19 cellular contexts compared by ENCODE assay signal in genomic region chr5:179319123-179319522, GRCh38. TPM values are rescaled to one million over a fixed set of nuclear protein-coding genes. Genes with fewer than 3 reads are reported as not detected.
DNase-seq lines count a peak whose midpoint lies in the region; TF ChIP-seq lines count a peak whose summit lies in the region.
"Had no signal": no experiment of that assay in that cellular context is flagged by ENCODE, and none has a peak within 500 bp of the region (broad histone marks: within the 10 kb centered on the region; RNA-seq: fewer than 3 reads in every experiment).

No MANE protein-coding gene starts in this region.

- TF ChIP-seq CTCF in HFFc6 (IDR thresholded peaks at IDR 0.05) (no peak), endothelial cell (IDR thresholded peaks at IDR 0.05; ENCODE audit: unreplicated experiment) (no peak)

- H2BK5ac ChIP-seq in neuronal stem cell (ENCODE audit: low read length), result peak overlapping the region; percentile 91

- DNase-seq in HFFc6 (no peak), endothelial cell (ENCODE audit: low spot score) (no peak), neuronal stem cell (ENCODE audit: low spot score) (no peak), NCI-H2171 treated with DMSO at 0.1 percent for 48 hours (lab: John Stamatoyannopoulos, UW) (no peak), NCI-H1048 (lab: John Stamatoyannopoulos, UW) (no peak), NCI-H2196 treated with DMSO at 0.1 percent for 48 hours (lab: John Stamatoyannopoulos, UW; ENCODE audit: unreplicated experiment) (no peak)
- DNase-seq in activated CD4-positive, alpha-beta T cell treated with anti-CD3 and anti-CD28 coated beads, Interleukin-2, amount 50 U/mL, for 4 hours, result no peak
- DNase-seq: DMS 273 treated with DMSO at 0.1 percent for 48 hours, GDM1, GOT3, Karpas-422, MM.1S, NCI-H1105, NCI-H1694, NCI-H526 treated with DMSO at 0.1 percent for 48 hours had no signal

- H3K4me3 Mint-ChIP-seq in HFFc6 (0 out of 2 replicates have a peak overlapping the region, but pooled peaks have one; percentile 67), endothelial cell (ENCODE audit: unreplicated experiment) (peak overlapping the region; percentile 29)

- H3K4me2 ChIP-seq in BLaER1 (peak overlapping the region; percentile 49), neuronal stem cell (ENCODE audit: insufficient read depth, low read length, poor library complexity, severe bottlenecking) (no peak overlapping the region)
- H3K4me2 ChIP-seq: A549 had no signal

- H3K27ac Mint-ChIP-seq in HFFc6, result peak overlapping the region; percentile 93; the same call in 1 of the 2 replicates
- no peak overlapping the region for H3K27ac Mint-ChIP-seq in endothelial cell (ENCODE audit: unreplicated experiment)

- no peak overlapping the region for H3K9ac ChIP-seq in BLaER1
- peak overlapping the region; percentile 60 for H3K9ac ChIP-seq in neuronal stem cell (ENCODE audit: low read depth, low read length, poor library complexity)

- H2AFZ ChIP-seq in neuronal stem cell (ENCODE audit: low read length), result no peak overlapping the region

- H3K27me3 Mint-ChIP-seq in HFFc6 (ENCODE audit: insufficient read depth) (no peaks in the 10 kb centered on the region; the same call in 1 of the 2 replicates), endothelial cell (ENCODE audit: unreplicated experiment) (peaks cover 15% of the 10 kb centered on the region)

- H3K18ac ChIP-seq in neuronal stem cell (ENCODE audit: low read length), result peak overlapping the region; percentile 92

- H3K4me1 ChIP-seq in BLaER1 (peaks cover 41% of the 10 kb centered on the region), neuronal stem cell (ENCODE audit: control insufficient read depth in 2 of 2, insufficient read depth in 1 of 2, low read depth in 1 of 2, low read length in 2 of 2) (peaks cover 0 to 29% of the 10 kb centered on the region in 2 donors)
- H3K4me1 ChIP-seq: A549 had no signal

- H3K27ac ChIP-seq in BLaER1 (no peak overlapping the region), neuronal stem cell (replicated peaks; ENCODE audit: low read length) (peak overlapping the region; percentile 98)
- H3K27ac ChIP-seq: A549, C4-2B had no signal

- no peaks in the 10 kb centered on the region for H3K9me3 ChIP-seq in BLaER1
- no peaks in the 10 kb centered on the region for H3K9me3 ChIP-seq in neuronal stem cell (replicated peaks in 1 of 2; ENCODE audit: control insufficient read depth in 2 of 2, insufficient read depth in 1 of 2, low read depth in 1 of 2, low read length in 2 of 2)
- H3K9me3 ChIP-seq: A549 had no signal

- no CpG with 5 or more reads among the region's 8 CpGs for WGBS in neuronal stem cell (ENCODE audit: extremely low coverage in 2 of 2, insufficient read length in 2 of 2, insufficient replicate concordance in 1 of 2), 2 donors

- H2BK15ac ChIP-seq in neuronal stem cell (ENCODE audit: low read length), result no peak overlapping the region

- H3K4me3 ChIP-seq in BLaER1 (no peak overlapping the region), neuronal stem cell (ENCODE audit: low read length in 2 of 2) (peak overlapping the region in 1 of 2 donors; percentile 32)
- H3K4me3 ChIP-seq: A549 had no signal

- H3K23ac ChIP-seq in neuronal stem cell (ENCODE audit: low read depth, low read length, poor library complexity), result peak overlapping the region; percentile 5

- H3K36me3 Mint-ChIP-seq in HFFc6 (ENCODE audit: low read depth) (peaks cover 8% of the 10 kb centered on the region), endothelial cell (ENCODE audit: low read depth, unreplicated experiment) (peaks cover 14% of the 10 kb centered on the region)

- peak overlapping the region; percentile 0 for H4K8ac ChIP-seq in neuronal stem cell (ENCODE audit: low read depth, low read length)

- H4K20me1 ChIP-seq in BLaER1, result no peaks in the 10 kb centered on the region

- H3K4ac ChIP-seq in neuronal stem cell (ENCODE audit: low read length), result no peak overlapping the region

- peak overlapping the region; percentile 35 for H2AK5ac ChIP-seq in neuronal stem cell (ENCODE audit: low read depth, low read length)

- no peak overlapping the region for H4K91ac ChIP-seq in neuronal stem cell (ENCODE audit: low read depth, low read length, poor library complexity)

- no peak overlapping the region for H2BK120ac ChIP-seq in neuronal stem cell (ENCODE audit: low read depth, low read length)

- H3K27me3 ChIP-seq in BLaER1 (no peaks in the 10 kb centered on the region), neuronal stem cell (ENCODE audit: control insufficient read depth in 3 of 3, insufficient read depth in 3 of 3, low read depth in 1 of 3, low read length in 3 of 3) (peaks cover 0 to 5% (median 0%) of the 10 kb centered on the region in 3 experiments)

- H3K79me1 ChIP-seq in neuronal stem cell (ENCODE audit: low read depth, low read length), result no peaks in the 10 kb centered on the region

- no peak overlapping the region for H2BK12ac ChIP-seq in neuronal stem cell (ENCODE audit: low read length)

- H3K36me3 ChIP-seq in BLaER1 (no peaks in the 10 kb centered on the region), neuronal stem cell (replicated peaks in 1 of 2; ENCODE audit: control insufficient read depth in 2 of 2, insufficient read depth in 2 of 2, low read length in 2 of 2) (peaks cover 0 to 1% of the 10 kb centered on the region in 2 donors)

- peak overlapping the region; percentile 2 for H3K14ac ChIP-seq in neuronal stem cell (ENCODE audit: low read length)

- H3K4me1 Mint-ChIP-seq in HFFc6 (ENCODE audit: low read depth) (peaks cover 59% of the 10 kb centered on the region), endothelial cell (ENCODE audit: unreplicated experiment) (peaks cover 12% of the 10 kb centered on the region)

- peaks cover 8% of the 10 kb centered on the region for H3K9me3 Mint-ChIP-seq in HFFc6
- H3K9me3 Mint-ChIP-seq in endothelial cell (ENCODE audit: unreplicated experiment), result peaks cover 7% of the 10 kb centered on the region

RNA-seq across cellular contexts. Expression of gene ADAMTS2, which starts 26.1 kb away (rescaled TPM):
- 10 to 100 TPM; 31.5 to 38.4 (median 34.1) TPM for total RNA-seq in HFFc6 (2021; fragmentation: NEBNext Ultra II Directional; extraction: Animal tissue kit (Norgen Biotek cat#: 25700))
- total RNA-seq in endothelial cell (ENCODE audit: unreplicated experiment), result 1.5 TPM
- 5.3 TPM for polyA plus RNA-seq in neuronal stem cell (2013, experiment 1 of 2)
- polyA plus RNA-seq in neuronal stem cell (2013, experiment 2 of 2), result 5.7 TPM
- total RNA-seq: OCI-LY7 had no signal
- polyA plus RNA-seq: A549 had no signal

Comparison
In these comparisons a context has a peak if more than half of its experiments do, and no peak if none do; other contexts are left out.
1. RNA of gene ADAMTS2, which starts 26.1 kb away (total RNA-seq): 31.5 to 38.4 TPM in HFFc6; 1.5 TPM in endothelial cell (single experiment); every median in the first group is over 10 times any median in the second.